Comparison of ENCODE assay signal across 14 cellular contexts in the genomic region with DNA sequence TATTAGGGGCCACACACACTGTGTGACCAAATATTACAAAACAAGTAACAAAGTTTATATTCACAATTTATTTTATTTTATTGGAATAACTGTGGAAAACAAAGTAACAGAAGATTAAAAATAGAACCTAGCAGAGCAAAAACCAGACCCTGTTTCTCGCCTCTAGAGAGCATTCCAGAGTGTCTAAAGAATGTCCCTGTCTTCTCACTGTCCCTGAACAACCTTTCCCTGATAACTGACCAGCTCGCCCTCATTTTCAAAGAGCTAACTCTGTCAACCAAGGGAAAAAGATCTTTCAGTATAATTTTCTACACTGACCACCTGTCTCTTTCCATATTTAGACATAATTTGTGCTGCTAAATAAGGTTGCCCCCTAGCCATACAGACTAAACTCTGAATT.
DNase-seq lines count a peak whose midpoint lies in the region; ATAC-seq and TF ChIP-seq lines count a peak whose summit lies in the region.
"Had no signal": no experiment of that assay in that cellular context is flagged by ENCODE, and none has a peak within 500 bp of the region (broad histone marks: within the 10 kb centered on the region; RNA-seq: fewer than 3 reads in every experiment).

No MANE protein-coding gene starts in this region.

- H3K27me3 ChIP-seq in esophagus muscularis mucosa (no peaks in the 10 kb centered on the region), right cardiac atrium (ENCODE audit: control insufficient read depth, insufficient read depth) (no peaks in the 10 kb centered on the region), gastrocnemius medialis (no peaks in the 10 kb centered on the region)

- no peak for DNase-seq in esophagus muscularis mucosa (ENCODE audit: extremely low spot score)
- DNase-seq in right cardiac atrium: no peak
- no peak for DNase-seq in gastrocnemius medialis
- DNase-seq in Ammon's horn (ENCODE audit: low spot score): no peak
- DNase-seq in activated CD4-positive, alpha-beta T cell treated with anti-CD3 and anti-CD28 coated beads for 1 hour: no peak
- no peak for DNase-seq in glomerular visceral epithelial cell (ENCODE audit: extremely low spot score)
- no peak for DNase-seq in 8988T
- DNase-seq: COR-L47, DMS153, Karpas-422, NCI-H1930, NCI-H2171, NCI-H82 had no signal

- ATAC-seq in right cardiac atrium (peak; percentile 83 to 89), gastrocnemius medialis (peak; percentile 61 to 83)

- peak overlapping the region; percentile 47 for H3K27ac ChIP-seq in C4-2B
- peak overlapping the region in 3 of 4 donors; percentile 4 to 55 (median 51) for H3K27ac ChIP-seq in esophagus muscularis mucosa (replicated peaks in 1 of 4)
- no peak overlapping the region for H3K27ac ChIP-seq in right cardiac atrium (ENCODE audit: low read length)
- peak overlapping the region; percentile 51 to 73 (median 69) for H3K27ac ChIP-seq in gastrocnemius medialis

- in situ Hi-C loops in gastrocnemius medialis (cut with MboI; ENCODE audit: low sequenced_read_pairs in 4 of 4): no loop called here

- H3K4me1 ChIP-seq in esophagus muscularis mucosa (peaks cover 18 to 35% (median 31%) of the 10 kb centered on the region in 4 donors), right cardiac atrium (ENCODE audit: control insufficient read depth, insufficient read depth, low read length) (peaks cover 6% of the 10 kb centered on the region), gastrocnemius medialis (peaks cover 32 to 36% of the 10 kb centered on the region in 2 donors)

- TF ChIP-seq CTCF in C4-2B (conservative IDR thresholded peaks at IDR 0.05) (no peak), esophagus muscularis mucosa (IDR thresholded peaks at IDR 0.05) (no peak), gastrocnemius medialis (IDR thresholded peaks at IDR 0.05 in 4 of 5, conservative IDR thresholded peaks at IDR 0.05 in 1 of 5) (no peak)

- H3K36me3 ChIP-seq in esophagus muscularis mucosa (no peaks in the 10 kb centered on the region), gastrocnemius medialis (no peaks in the 10 kb centered on the region)

- no peak overlapping the region for H3K4me3 ChIP-seq in esophagus muscularis mucosa
- no peak overlapping the region for H3K4me3 ChIP-seq in right cardiac atrium (ENCODE audit: low read length)
- no peak overlapping the region for H3K4me3 ChIP-seq in gastrocnemius medialis

- no peak for TF ChIP-seq EP300 in esophagus muscularis mucosa (IDR thresholded peaks at IDR 0.05)

- no peaks in the 10 kb centered on the region for H3K9me3 ChIP-seq in esophagus muscularis mucosa
- no peaks in the 10 kb centered on the region for H3K9me3 ChIP-seq in right cardiac atrium (ENCODE audit: control insufficient read depth, low read length)
- no peaks in the 10 kb centered on the region for H3K9me3 ChIP-seq in gastrocnemius medialis

- 45% methylated on average over 2 of the region's 2 CpGs for WGBS in esophagus muscularis mucosa
- 40% methylated on average over 2 of the region's 2 CpGs for WGBS in right cardiac atrium

- intact Hi-C loops in esophagus muscularis mucosa (cut with DNase I): no loop called here
- intact Hi-C loops in right cardiac atrium (cut with DNase I): no loop called here
- intact Hi-C loops in gastrocnemius medialis (cut with DNase I; ENCODE audit: low total_unique reads): no loop called here

- TF ChIP-seq POLR2A in esophagus muscularis mucosa (IDR thresholded peaks at IDR 0.05; ENCODE audit: low read depth) (no peak), gastrocnemius medialis (IDR thresholded peaks at IDR 0.05) (no peak)
